In genomic region chr14:60085693-60086092, GRCh38 we compare ENCODE assay signal across 25 cellular contexts.
"Had no signal": no experiment of that assay in that cellular context is flagged by ENCODE, and none has a peak within 500 bp of the region (broad histone marks: within the 10 kb centered on the region; RNA-seq: fewer than 3 reads in every experiment).

No MANE protein-coding gene starts in this region.

- H2AFZ ChIP-seq: neural progenitor cell had no signal

- H3K4me3 ChIP-seq: heart left ventricle, left ventricle myocardium inferior, lung, neural progenitor cell, ovary, prostate gland, skin epidermis, spleen, tibial nerve, uterus had no signal

- H3K4me1 ChIP-seq: neural progenitor cell, prostate gland, uterus had no signal

- H3K9me3 ChIP-seq: heart left ventricle, left ventricle myocardium inferior, neutrophil, ovary, prostate gland, spleen, tibial nerve, uterus had no signal

- DNase-seq: heart left ventricle; hypothalamus; immature natural killer cell; left ventricle myocardium inferior; natural killer cell; nephron progenitor cell; occipital lobe; ovary; posterior cingulate gyrus; retina; right cardiac atrium; spleen; stimulated activated CD4-positive, alpha-beta T cell treated with anti-CD3 and anti-CD28 coated beads, Interleukin-4, amount 100 ng/mL, for 24 hours; stimulated activated naive CD4-positive, alpha-beta T cell; stimulated activated naive CD8-positive, alpha-beta T cell treated with anti-CD3 and anti-CD28 coated beads, Interleukin-15, amount 100 ng/mL, for 72 hours; substantia nigra; uterus had no signal

- H3K27me3 ChIP-seq: heart left ventricle, neural progenitor cell, neutrophil, ovary, spleen, tibial nerve, uterus had no signal

- H3K36me3 ChIP-seq: heart left ventricle, left ventricle myocardium inferior, neural progenitor cell, neutrophil, ovary, prostate gland, spleen, tibial nerve, uterus had no signal

- H3K9ac ChIP-seq: neural progenitor cell had no signal

- ATAC-seq: heart left ventricle; natural killer cell; right cardiac atrium; sciatic nerve; stimulated activated effector memory CD8-positive, alpha-beta T cell treated with anti-CD3 and anti-CD28 coated beads, Interleukin-12 subunit alpha, Interleukin-12 subunit beta, amount 100 ng/mL, for 72 hours; stimulated activated naive CD8-positive, alpha-beta T cell treated with anti-CD3 and anti-CD28 coated beads, Interleukin-15, amount 100 ng/mL, for 72 hours had no signal

- H3K4me2 ChIP-seq: neural progenitor cell had no signal

- H3K27ac ChIP-seq: heart left ventricle, left ventricle myocardium inferior, neural progenitor cell, neutrophil, ovary, prostate gland, skin epidermis, spleen, tibial nerve, uterus had no signal
